Comparison of ENCODE assay signal across 1 cellular context in the genomic region with DNA sequence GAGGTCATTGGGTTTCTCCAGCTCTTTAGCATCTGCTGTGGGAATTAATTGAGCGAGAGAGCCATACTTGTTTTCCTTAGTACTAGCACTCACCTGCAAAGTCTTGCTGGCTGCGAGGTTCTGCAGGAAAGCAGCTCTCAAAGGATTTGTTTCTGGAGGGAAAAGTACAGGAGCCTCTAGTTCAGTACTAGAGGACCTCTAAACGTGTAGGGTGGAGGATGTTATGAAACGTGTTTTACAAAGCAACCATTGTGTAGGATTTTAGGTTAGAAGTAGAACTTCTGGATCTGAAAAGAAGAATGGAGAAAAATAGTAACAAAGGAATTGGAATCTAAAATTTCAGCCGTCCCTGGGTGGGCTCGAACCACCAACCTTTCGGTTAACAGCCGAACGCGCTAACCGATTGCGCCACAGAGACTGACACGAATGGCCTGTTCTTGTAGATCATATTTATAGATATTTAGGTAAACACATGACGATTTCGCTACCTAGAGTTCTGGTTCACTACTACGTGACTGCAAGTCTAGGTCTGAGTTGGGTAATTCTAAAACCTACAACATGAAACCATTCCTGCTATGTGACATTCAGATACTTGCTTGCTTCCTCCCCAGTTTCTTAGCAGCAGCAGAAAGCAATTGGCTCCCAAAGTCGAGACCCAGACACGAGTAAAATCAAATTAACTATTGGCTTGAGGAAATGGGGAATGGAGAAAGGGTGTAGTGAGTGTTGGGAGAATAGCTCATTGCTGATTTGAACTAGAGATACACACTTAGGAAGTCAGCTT.
TF ChIP-seq lines count a peak whose summit lies in the region.

No MANE protein-coding gene starts in this region.

TF ChIP-seq in HepG2, 621 proteins besides CTCF, POLR2A, EP300 and RAD21 (continued from another document and continues in another):
- TF ChIP-seq, protein P1, sequence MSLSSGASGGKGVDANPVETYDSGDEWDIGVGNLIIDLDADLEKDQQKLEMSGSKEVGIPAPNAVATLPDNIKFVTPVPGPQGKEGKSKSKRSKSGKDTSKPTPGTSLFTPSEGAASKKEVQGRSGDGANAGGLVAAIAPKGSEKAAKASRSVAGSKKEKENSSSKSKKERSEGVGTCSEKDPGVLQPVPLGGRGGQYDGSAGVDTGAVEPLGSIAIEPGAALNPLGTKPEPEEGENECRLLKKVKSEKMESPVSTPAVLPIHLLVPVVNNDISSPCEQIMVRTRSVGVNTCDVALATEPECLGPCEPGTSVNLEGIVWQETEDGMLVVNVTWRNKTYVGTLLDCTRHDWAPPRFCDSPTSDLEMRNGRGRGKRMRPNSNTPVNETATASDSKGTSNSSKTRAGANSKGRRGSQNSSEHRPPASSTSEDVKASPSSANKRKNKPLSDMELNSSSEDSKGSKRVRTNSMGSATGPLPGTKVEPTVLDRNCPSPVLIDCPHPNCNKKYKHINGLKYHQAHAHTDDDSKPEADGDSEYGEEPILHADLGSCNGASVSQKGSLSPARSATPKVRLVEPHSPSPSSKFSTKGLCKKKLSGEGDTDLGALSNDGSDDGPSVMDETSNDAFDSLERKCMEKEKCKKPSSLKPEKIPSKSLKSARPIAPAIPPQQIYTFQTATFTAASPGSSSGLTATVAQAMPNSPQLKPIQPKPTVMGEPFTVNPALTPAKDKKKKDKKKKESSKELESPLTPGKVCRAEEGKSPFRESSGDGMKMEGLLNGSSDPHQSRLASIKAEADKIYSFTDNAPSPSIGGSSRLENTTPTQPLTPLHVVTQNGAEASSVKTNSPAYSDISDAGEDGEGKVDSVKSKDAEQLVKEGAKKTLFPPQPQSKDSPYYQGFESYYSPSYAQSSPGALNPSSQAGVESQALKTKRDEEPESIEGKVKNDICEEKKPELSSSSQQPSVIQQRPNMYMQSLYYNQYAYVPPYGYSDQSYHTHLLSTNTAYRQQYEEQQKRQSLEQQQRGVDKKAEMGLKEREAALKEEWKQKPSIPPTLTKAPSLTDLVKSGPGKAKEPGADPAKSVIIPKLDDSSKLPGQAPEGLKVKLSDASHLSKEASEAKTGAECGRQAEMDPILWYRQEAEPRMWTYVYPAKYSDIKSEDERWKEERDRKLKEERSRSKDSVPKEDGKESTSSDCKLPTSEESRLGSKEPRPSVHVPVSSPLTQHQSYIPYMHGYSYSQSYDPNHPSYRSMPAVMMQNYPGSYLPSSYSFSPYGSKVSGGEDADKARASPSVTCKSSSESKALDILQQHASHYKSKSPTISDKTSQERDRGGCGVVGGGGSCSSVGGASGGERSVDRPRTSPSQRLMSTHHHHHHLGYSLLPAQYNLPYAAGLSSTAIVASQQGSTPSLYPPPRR (CRISPR knock-in tag; IDR thresholded peaks at IDR 0.05; ENCODE audit: borderline replicate concordance) = peak; percentile 19; the same call in 1 of the 2 replicates
- TF ChIP-seq ZNF670 (CRISPR knock-in tag; IDR thresholded peaks at IDR 0.05; ENCODE audit: borderline replicate concordance) = no peak
- TF ChIP-seq, protein P2, sequence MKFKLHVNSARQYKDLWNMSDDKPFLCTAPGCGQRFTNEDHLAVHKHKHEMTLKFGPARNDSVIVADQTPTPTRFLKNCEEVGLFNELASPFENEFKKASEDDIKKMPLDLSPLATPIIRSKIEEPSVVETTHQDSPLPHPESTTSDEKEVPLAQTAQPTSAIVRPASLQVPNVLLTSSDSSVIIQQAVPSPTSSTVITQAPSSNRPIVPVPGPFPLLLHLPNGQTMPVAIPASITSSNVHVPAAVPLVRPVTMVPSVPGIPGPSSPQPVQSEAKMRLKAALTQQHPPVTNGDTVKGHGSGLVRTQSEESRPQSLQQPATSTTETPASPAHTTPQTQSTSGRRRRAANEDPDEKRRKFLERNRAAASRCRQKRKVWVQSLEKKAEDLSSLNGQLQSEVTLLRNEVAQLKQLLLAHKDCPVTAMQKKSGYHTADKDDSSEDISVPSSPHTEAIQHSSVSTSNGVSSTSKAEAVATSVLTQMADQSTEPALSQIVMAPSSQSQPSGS (CRISPR knock-in tag; IDR thresholded peaks at IDR 0.05) = 0 out of 2 replicates have a peak, but pooled peaks have one; percentile 52
- TF ChIP-seq YEATS2 (CRISPR knock-in tag; IDR thresholded peaks at IDR 0.05; ENCODE audit: borderline replicate concordance) = 0 out of 2 replicates have a peak, but pooled peaks have one; percentile 37
- peak; percentile 60; the same call in 1 of the 2 replicates for TF ChIP-seq ZNF205 (CRISPR knock-in tag; IDR thresholded peaks at IDR 0.05)
- TF ChIP-seq, protein P3, sequence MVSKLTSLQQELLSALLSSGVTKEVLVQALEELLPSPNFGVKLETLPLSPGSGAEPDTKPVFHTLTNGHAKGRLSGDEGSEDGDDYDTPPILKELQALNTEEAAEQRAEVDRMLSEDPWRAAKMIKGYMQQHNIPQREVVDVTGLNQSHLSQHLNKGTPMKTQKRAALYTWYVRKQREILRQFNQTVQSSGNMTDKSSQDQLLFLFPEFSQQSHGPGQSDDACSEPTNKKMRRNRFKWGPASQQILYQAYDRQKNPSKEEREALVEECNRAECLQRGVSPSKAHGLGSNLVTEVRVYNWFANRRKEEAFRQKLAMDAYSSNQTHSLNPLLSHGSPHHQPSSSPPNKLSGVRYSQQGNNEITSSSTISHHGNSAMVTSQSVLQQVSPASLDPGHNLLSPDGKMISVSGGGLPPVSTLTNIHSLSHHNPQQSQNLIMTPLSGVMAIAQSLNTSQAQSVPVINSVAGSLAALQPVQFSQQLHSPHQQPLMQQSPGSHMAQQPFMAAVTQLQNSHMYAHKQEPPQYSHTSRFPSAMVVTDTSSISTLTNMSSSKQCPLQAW (CRISPR knock-in tag; IDR thresholded peaks at IDR 0.05) = peak; percentile 29; the same call in 1 of the 2 replicates
- TF ChIP-seq, protein P4, sequence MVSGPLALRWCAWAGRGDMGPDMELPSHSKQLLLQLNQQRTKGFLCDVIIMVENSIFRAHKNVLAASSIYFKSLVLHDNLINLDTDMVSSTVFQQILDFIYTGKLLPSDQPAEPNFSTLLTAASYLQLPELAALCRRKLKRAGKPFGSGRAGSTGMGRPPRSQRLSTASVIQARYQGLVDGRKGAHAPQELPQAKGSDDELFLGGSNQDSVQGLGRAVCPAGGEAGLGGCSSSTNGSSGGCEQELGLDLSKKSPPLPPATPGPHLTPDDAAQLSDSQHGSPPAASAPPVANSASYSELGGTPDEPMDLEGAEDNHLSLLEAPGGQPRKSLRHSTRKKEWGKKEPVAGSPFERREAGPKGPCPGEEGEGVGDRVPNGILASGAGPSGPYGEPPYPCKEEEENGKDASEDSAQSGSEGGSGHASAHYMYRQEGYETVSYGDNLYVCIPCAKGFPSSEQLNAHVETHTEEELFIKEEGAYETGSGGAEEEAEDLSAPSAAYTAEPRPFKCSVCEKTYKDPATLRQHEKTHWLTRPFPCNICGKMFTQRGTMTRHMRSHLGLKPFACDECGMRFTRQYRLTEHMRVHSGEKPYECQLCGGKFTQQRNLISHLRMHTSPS (CRISPR knock-in tag; IDR thresholded peaks at IDR 0.05; ENCODE audit: low read depth) = no peak
- TF ChIP-seq ZNF616 (CRISPR knock-in tag; IDR thresholded peaks at IDR 0.05; ENCODE audit: low read depth) = no peak
- peak; percentile 92 for TF ChIP-seq SALL1 (CRISPR knock-in tag; IDR thresholded peaks at IDR 0.05)
- TF ChIP-seq KDM2A (CRISPR knock-in tag; IDR thresholded peaks at IDR 0.05; ENCODE audit: borderline replicate concordance, low read depth) = peak; percentile 74; the same call in 1 of the 2 replicates
- peak; percentile 18 for TF ChIP-seq YY1 (IDR thresholded peaks at IDR 0.05; ENCODE audit: insufficient read depth, insufficient replicate concordance, low read depth, low read length)
- TF ChIP-seq, protein P5, sequence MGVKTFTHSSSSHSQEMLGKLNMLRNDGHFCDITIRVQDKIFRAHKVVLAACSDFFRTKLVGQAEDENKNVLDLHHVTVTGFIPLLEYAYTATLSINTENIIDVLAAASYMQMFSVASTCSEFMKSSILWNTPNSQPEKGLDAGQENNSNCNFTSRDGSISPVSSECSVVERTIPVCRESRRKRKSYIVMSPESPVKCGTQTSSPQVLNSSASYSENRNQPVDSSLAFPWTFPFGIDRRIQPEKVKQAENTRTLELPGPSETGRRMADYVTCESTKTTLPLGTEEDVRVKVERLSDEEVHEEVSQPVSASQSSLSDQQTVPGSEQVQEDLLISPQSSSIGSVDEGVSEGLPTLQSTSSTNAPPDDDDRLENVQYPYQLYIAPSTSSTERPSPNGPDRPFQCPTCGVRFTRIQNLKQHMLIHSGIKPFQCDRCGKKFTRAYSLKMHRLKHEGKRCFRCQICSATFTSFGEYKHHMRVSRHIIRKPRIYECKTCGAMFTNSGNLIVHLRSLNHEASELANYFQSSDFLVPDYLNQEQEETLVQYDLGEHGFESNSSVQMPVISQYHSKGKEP (CRISPR knock-in tag; IDR thresholded peaks at IDR 0.05) = no peak
- TF ChIP-seq ZBTB7B (CRISPR knock-in tag; IDR thresholded peaks at IDR 0.05) = 0 out of 2 replicates have a peak, but pooled peaks have one; percentile 49
- TF ChIP-seq ELF1 (CRISPR knock-in tag; IDR thresholded peaks at IDR 0.05) = no peak
- peak; percentile 23 for TF ChIP-seq ASH2L (IDR thresholded peaks at IDR 0.05; ENCODE audit: insufficient read length, low read depth, low read length)
- TF ChIP-seq, protein P6, sequence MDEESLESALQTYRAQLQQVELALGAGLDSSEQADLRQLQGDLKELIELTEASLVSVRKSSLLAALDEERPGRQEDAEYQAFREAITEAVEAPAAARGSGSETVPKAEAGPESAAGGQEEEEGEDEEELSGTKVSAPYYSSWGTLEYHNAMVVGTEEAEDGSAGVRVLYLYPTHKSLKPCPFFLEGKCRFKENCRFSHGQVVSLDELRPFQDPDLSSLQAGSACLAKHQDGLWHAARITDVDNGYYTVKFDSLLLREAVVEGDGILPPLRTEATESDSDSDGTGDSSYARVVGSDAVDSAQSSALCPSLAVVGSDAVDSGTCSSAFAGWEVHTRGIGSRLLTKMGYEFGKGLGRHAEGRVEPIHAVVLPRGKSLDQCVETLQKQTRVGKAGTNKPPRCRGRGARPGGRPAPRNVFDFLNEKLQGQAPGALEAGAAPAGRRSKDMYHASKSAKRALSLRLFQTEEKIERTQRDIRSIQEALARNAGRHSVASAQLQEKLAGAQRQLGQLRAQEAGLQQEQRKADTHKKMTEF (CRISPR knock-in tag; IDR thresholded peaks at IDR 0.05) = peak; percentile 77; the same call in 1 of the 2 replicates
- no peak for TF ChIP-seq SOX6 (IDR thresholded peaks at IDR 0.05)
- peak; percentile 36; the same call in 1 of the 2 replicates for TF ChIP-seq SOX6 (CRISPR knock-in tag; IDR thresholded peaks at IDR 0.05)
- TF ChIP-seq FOXP1 (IDR thresholded peaks at IDR 0.05) = no peak
- peak; percentile 58; the same call in 1 of the 2 replicates for TF ChIP-seq FOXP1 (CRISPR knock-in tag; IDR thresholded peaks at IDR 0.05)
- no peak for TF ChIP-seq FOXM1 (CRISPR knock-in tag; IDR thresholded peaks at IDR 0.05)
- no peak for TF ChIP-seq ZNF572 (CRISPR knock-in tag; IDR thresholded peaks at IDR 0.05)
- TF ChIP-seq, protein P7, sequence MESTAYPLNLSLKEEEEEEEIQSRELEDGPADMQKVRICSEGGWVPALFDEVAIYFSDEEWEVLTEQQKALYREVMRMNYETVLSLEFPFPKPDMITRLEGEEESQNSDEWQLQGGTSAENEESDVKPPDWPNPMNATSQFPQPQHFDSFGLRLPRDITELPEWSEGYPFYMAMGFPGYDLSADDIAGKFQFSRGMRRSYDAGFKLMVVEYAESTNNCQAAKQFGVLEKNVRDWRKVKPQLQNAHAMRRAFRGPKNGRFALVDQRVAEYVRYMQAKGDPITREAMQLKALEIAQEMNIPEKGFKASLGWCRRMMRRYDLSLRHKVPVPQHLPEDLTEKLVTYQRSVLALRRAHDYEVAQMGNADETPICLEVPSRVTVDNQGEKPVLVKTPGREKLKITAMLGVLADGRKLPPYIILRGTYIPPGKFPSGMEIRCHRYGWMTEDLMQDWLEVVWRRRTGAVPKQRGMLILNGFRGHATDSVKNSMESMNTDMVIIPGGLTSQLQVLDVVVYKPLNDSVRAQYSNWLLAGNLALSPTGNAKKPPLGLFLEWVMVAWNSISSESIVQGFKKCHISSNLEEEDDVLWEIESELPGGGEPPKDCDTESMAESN (CRISPR knock-in tag; conservative IDR thresholded peaks at IDR 0.05) = peak; percentile 72; the same call in 1 of the 2 replicates
- TF ChIP-seq NCOA2 (CRISPR knock-in tag; IDR thresholded peaks at IDR 0.05) = 0 out of 2 replicates have a peak, but pooled peaks have one; percentile 8
- TF ChIP-seq ZMYM2 (CRISPR knock-in tag; IDR thresholded peaks at IDR 0.05) = peak; percentile 75
- peak; percentile 84; the same call in 1 of the 2 replicates for TF ChIP-seq MIER3 (CRISPR knock-in tag; IDR thresholded peaks at IDR 0.05; ENCODE audit: borderline replicate concordance)
- TF ChIP-seq CHCHD3 (CRISPR knock-in tag; IDR thresholded peaks at IDR 0.05) = no peak
- 0 out of 2 replicates have a peak, but pooled peaks have one; percentile 30 for TF ChIP-seq MED1 (CRISPR knock-in tag; IDR thresholded peaks at IDR 0.05)
- TF ChIP-seq ZNF780A (CRISPR knock-in tag; IDR thresholded peaks at IDR 0.05) = no peak
- no peak for TF ChIP-seq ZNF430 (CRISPR knock-in tag; IDR thresholded peaks at IDR 0.05)
- TF ChIP-seq, protein P8, sequence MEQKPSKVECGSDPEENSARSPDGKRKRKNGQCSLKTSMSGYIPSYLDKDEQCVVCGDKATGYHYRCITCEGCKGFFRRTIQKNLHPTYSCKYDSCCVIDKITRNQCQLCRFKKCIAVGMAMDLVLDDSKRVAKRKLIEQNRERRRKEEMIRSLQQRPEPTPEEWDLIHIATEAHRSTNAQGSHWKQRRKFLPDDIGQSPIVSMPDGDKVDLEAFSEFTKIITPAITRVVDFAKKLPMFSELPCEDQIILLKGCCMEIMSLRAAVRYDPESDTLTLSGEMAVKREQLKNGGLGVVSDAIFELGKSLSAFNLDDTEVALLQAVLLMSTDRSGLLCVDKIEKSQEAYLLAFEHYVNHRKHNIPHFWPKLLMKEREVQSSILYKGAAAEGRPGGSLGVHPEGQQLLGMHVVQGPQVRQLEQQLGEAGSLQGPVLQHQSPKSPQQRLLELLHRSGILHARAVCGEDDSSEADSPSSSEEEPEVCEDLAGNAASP (CRISPR knock-in tag; IDR thresholded peaks at IDR 0.05; ENCODE audit: borderline replicate concordance) = peak; percentile 39; the same call in 1 of the 2 replicates
- TF ChIP-seq, protein P9, sequence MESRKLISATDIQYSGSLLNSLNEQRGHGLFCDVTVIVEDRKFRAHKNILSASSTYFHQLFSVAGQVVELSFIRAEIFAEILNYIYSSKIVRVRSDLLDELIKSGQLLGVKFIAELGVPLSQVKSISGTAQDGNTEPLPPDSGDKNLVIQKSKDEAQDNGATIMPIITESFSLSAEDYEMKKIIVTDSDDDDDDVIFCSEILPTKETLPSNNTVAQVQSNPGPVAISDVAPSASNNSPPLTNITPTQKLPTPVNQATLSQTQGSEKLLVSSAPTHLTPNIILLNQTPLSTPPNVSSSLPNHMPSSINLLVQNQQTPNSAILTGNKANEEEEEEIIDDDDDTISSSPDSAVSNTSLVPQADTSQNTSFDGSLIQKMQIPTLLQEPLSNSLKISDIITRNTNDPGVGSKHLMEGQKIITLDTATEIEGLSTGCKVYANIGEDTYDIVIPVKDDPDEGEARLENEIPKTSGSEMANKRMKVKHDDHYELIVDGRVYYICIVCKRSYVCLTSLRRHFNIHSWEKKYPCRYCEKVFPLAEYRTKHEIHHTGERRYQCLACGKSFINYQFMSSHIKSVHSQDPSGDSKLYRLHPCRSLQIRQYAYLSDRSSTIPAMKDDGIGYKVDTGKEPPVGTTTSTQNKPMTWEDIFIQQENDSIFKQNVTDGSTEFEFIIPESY (CRISPR knock-in tag; IDR thresholded peaks at IDR 0.05) = peak; percentile 65; the same call in 1 of the 2 replicates
- no peak for TF ChIP-seq ZNF3 (CRISPR knock-in tag; IDR thresholded peaks at IDR 0.05)
- TF ChIP-seq HOXA3 (CRISPR knock-in tag; IDR thresholded peaks at IDR 0.05) = peak; percentile 54; the same call in 1 of the 2 replicates
- 0 out of 2 replicates have a peak, but pooled peaks have one; percentile 55 for TF ChIP-seq ZC3H13 (CRISPR knock-in tag; IDR thresholded peaks at IDR 0.05)
- TF ChIP-seq CEBPG (CRISPR knock-in tag; IDR thresholded peaks at IDR 0.05) = peak; percentile 93
- no peak for TF ChIP-seq ZNF549 (CRISPR knock-in tag; IDR thresholded peaks at IDR 0.05)
